ENCODE assay signal across 8 cellular contexts in the genomic region with DNA sequence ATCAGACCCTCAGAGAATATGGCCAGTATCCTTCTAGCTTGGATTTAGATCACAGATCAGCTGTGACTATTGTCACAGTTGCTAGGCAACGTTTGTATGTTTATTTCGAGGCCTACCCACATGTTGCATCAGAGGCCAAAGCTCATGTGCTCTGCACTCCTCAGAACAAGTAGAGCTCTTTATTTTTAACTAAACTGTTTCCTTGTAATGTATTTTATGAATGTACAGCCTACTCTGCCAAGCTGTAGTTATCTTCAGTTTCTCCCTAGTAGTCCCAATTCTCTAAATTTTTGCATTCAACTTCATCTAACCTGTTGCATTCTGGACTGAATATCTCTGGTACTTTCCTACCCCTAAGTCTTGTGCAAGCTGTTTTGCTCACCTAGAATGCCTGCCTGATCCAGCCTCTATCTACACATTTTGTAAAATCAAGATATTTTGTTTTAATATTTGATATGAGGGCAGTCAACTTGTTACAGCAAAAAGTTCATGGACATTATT. TPM values are rescaled to one million over a fixed set of nuclear protein-coding genes. Genes with fewer than 3 reads are reported as not detected.
A peak's percentile ranks its signal among the peaks of the same experiment; 100 is the strongest.
DNase-seq lines count a peak whose midpoint lies in the region; ATAC-seq and TF ChIP-seq lines count a peak whose summit lies in the region.

No MANE protein-coding gene starts in this region.

- TF ChIP-seq POLR2A in IMR-90 (IDR thresholded peaks at IDR 0.05; ENCODE audit: low read depth, low read length) (no peak), heart left ventricle (IDR thresholded peaks at IDR 0.05) (peak in 1 of 2 donors; percentile 18)

- H4K91ac ChIP-seq in IMR-90 (ENCODE audit: insufficient read depth, low read depth, low read length), result no peak overlapping the region

- H3K4ac ChIP-seq in IMR-90 (ENCODE audit: low read depth, low read length), result no peak overlapping the region

- CTCF ChIA-PET in activated naive CD4-positive, alpha-beta T cell treated with anti-CD3 and anti-CD28 coated beads for 36 hours (lab: Charles Lee), result interaction anchor here (0.7 kb wide), 1 partner anchor 366 kb away, joined by 4 read pairs; no protein-coding TSS in a partner anchor
- CTCF ChIA-PET in IMR-90 (lab: Yijun Ruan, JAX), result interaction anchor here (0.6 to 1.0 kb wide), 3 partner anchors 11 to 570 kb away, joined by 3 to 4 read pairs (median 3); no protein-coding TSS in a partner anchor

- no peak overlapping the region for H3K27ac Mint-ChIP-seq in activated naive CD4-positive, alpha-beta T cell treated with anti-CD3 and anti-CD28 coated beads for 36 hours
- H3K27ac Mint-ChIP-seq in activated T-cell treated with anti-CD3 and anti-CD28 coated beads, Interleukin-2, amount 50 U/mL, for 72 hours, result peak overlapping the region; percentile 68

- dilution Hi-C loops in IMR-90 (cut with HindIII; ENCODE audit: low sequenced_read_pairs, unreplicated experiment), result no loop called here

- H2BK5ac ChIP-seq in IMR-90 (ENCODE audit: low read depth, low read length, poor library complexity, severe bottlenecking), result peak overlapping the region; percentile 7

- H2BK15ac ChIP-seq in IMR-90 (ENCODE audit: low read depth, low read length), result no peak overlapping the region

- POLR2A ChIA-PET in IMR-90 (lab: Charles Lee; ENCODE audit: unreplicated experiment), result no interaction called here

- no peak for TF ChIP-seq RAD21 in IMR-90 (IDR thresholded peaks at IDR 0.05; ENCODE audit: low read length)

- H4K8ac ChIP-seq in IMR-90 (ENCODE audit: low read depth in 2 of 2, low read length in 2 of 2), result no peak overlapping the region

- intact Hi-C loops in activated naive CD4-positive, alpha-beta T cell treated with anti-CD3 and anti-CD28 coated beads for 36 hours (cut with micrococcal nuclease), result loop anchor here (1.0 kb wide), 1 partner anchor 12 kb away; no protein-coding TSS in a partner anchor
- intact Hi-C loops in IMR-90 (cut with micrococcal nuclease) (no loop called here), heart left ventricle (cut with DNase I) (loop anchor here in 2 of 10 donors (5.0 to 10.0 kb wide), 2 partner anchors 50 to 858 kb away; partner anchors contain the start of gene CAST (in 1 of the 2))

- H3K14ac ChIP-seq in IMR-90 (replicated peaks; ENCODE audit: low read depth, low read length), result no peak overlapping the region

- H3K4me1 ChIP-seq in IMR-90 (ENCODE audit: control insufficient read depth, insufficient read depth, low read length), result peaks cover 7% of the 10 kb centered on the region
- peaks cover 8 to 99% (median 71%) of the 10 kb centered on the region in 12 donors for H3K4me1 ChIP-seq in heart left ventricle

- DNase-seq in activated naive CD4-positive, alpha-beta T cell treated with anti-CD3 and anti-CD28 coated beads for 36 hours, result peak; percentile 48
- no peak for DNase-seq in activated naive CD4-positive, alpha-beta T cell (lab: John Stamatoyannopoulos, UW)
- DNase-seq in IMR-90 (peak; percentile 91), heart left ventricle (peak in 4 of 5 donors; percentile 60 to 74 (median 68)), skeletal muscle cell (ENCODE audit: low read depth) (peak; percentile 85), mesenteric fat pad (ENCODE audit: low spot score) (no peak)
- DNase-seq in activated T-cell treated with anti-CD3 and anti-CD28 coated beads, Interleukin-2, amount 50 U/mL, for 72 hours, result peak; percentile 54 to 58

- H3K9me3 ChIP-seq in IMR-90 (ENCODE audit: control insufficient read depth, insufficient read depth, low read length), result no peaks in the 10 kb centered on the region
- no peaks in the 10 kb centered on the region for H3K9me3 ChIP-seq in heart left ventricle

- H3K56ac ChIP-seq in IMR-90 (ENCODE audit: extremely low read depth, insufficient read depth, low read length), result no peak overlapping the region

- H2AFZ ChIP-seq in IMR-90 (replicated peaks; ENCODE audit: low read length, poor library complexity), result no peak overlapping the region

- H3K23ac ChIP-seq in IMR-90 (ENCODE audit: low read depth, low read length), result no peak overlapping the region

- ATAC-seq in IMR-90 (ENCODE audit: low read depth) (peak; percentile 78), heart left ventricle (peak; percentile 68 to 90 (median 84)), HG02763 (IDR thresholded peaks at IDR 0.05; ENCODE audit: unreplicated experiment) (no peak)
- peak; percentile 94 to 96 for ATAC-seq in activated T-cell treated with anti-CD3 and anti-CD28 coated beads, Interleukin-2, amount 50 U/mL, for 72 hours (replicated peaks in 1 of 2)

- H3K27ac ChIP-seq in IMR-90 (ENCODE audit: insufficient read depth, low read length), result no peak overlapping the region
- peak overlapping the region; percentile 17 to 98 (median 72) for H3K27ac ChIP-seq in heart left ventricle

- H2BK20ac ChIP-seq in IMR-90 (ENCODE audit: low read depth, low read length), result no peak overlapping the region

- no peak overlapping the region for H2BK120ac ChIP-seq in IMR-90 (ENCODE audit: low read depth, low read length)

- peaks cover 2% of the 10 kb centered on the region for H3K36me3 Mint-ChIP-seq in activated naive CD4-positive, alpha-beta T cell treated with anti-CD3 and anti-CD28 coated beads for 36 hours (ENCODE audit: low read depth)
- H3K36me3 Mint-ChIP-seq in activated T-cell treated with anti-CD3 and anti-CD28 coated beads, Interleukin-2, amount 50 U/mL, for 72 hours (ENCODE audit: insufficient read depth in 2 of 2), result peaks cover 3 to 5% of the 10 kb centered on the region in 2 donors

- peaks cover 20% of the 10 kb centered on the region for H3K4me1 Mint-ChIP-seq in activated naive CD4-positive, alpha-beta T cell treated with anti-CD3 and anti-CD28 coated beads for 36 hours (ENCODE audit: low read depth)
- H3K4me1 Mint-ChIP-seq in activated T-cell treated with anti-CD3 and anti-CD28 coated beads, Interleukin-2, amount 50 U/mL, for 72 hours (ENCODE audit: low read depth), result peaks cover 45% of the 10 kb centered on the region

- H4K5ac ChIP-seq in IMR-90 (ENCODE audit: low read depth, low read length), result no peak overlapping the region

- in situ Hi-C loops in IMR-90 (cut with MboI; ENCODE audit: low sequenced_read_pairs), result no loop called here

- H3K9ac ChIP-seq in IMR-90 (ENCODE audit: low read depth, low read length), result no peak overlapping the region

- H3K36me3 ChIP-seq in IMR-90 (ENCODE audit: control insufficient read depth, insufficient read depth, low read length) (no peaks in the 10 kb centered on the region), heart left ventricle (no peaks in the 10 kb centered on the region)

- H3K27me3 ChIP-seq in IMR-90 (ENCODE audit: control insufficient read depth, insufficient read depth, low read length) (no peaks in the 10 kb centered on the region), heart left ventricle (no peaks in the 10 kb centered on the region)

- no peak overlapping the region for H3K4me3 Mint-ChIP-seq in activated naive CD4-positive, alpha-beta T cell treated with anti-CD3 and anti-CD28 coated beads for 36 hours
- H3K4me3 Mint-ChIP-seq in activated T-cell treated with anti-CD3 and anti-CD28 coated beads, Interleukin-2, amount 50 U/mL, for 72 hours, result peak overlapping the region in 1 of 2 donors; percentile 2

- peaks cover 15% of the 10 kb centered on the region for H3K9me1 ChIP-seq in IMR-90 (ENCODE audit: insufficient read depth, low read length)

- H3K4me2 ChIP-seq in IMR-90 (ENCODE audit: low read depth, low read length), result peak overlapping the region; percentile 27; the same call in 1 of the 2 replicates

- H4K20me1 ChIP-seq in IMR-90 (ENCODE audit: insufficient read depth, low read length), result peaks cover 38% of the 10 kb centered on the region

- H2AK9ac ChIP-seq in IMR-90 (replicated peaks; ENCODE audit: low read depth, low read length, poor library complexity), result no peak overlapping the region

- BruUV-seq in IMR-90 (replicated peaks; lab: Mats Ljungman, UMichigan), result no TSS peak

- no peak overlapping the region for H3K18ac ChIP-seq in IMR-90 (ENCODE audit: low read depth, low read length)

- H2AK5ac ChIP-seq in IMR-90 (ENCODE audit: low read depth, low read length), result no peak overlapping the region

- H3K27me3 Mint-ChIP-seq in activated naive CD4-positive, alpha-beta T cell treated with anti-CD3 and anti-CD28 coated beads for 36 hours (ENCODE audit: low read depth), result no peaks in the 10 kb centered on the region
- H3K27me3 Mint-ChIP-seq in activated T-cell treated with anti-CD3 and anti-CD28 coated beads, Interleukin-2, amount 50 U/mL, for 72 hours (ENCODE audit: low read depth), result no peaks in the 10 kb centered on the region

- no peaks in the 10 kb centered on the region for H3K9me3 Mint-ChIP-seq in activated naive CD4-positive, alpha-beta T cell treated with anti-CD3 and anti-CD28 coated beads for 36 hours
- peaks cover 0 to 2% of the 10 kb centered on the region in 2 donors for H3K9me3 Mint-ChIP-seq in activated T-cell treated with anti-CD3 and anti-CD28 coated beads, Interleukin-2, amount 50 U/mL, for 72 hours

- no peak overlapping the region for H3K4me3 ChIP-seq in IMR-90 (ENCODE audit: insufficient read depth, low read depth, low read length)
- no peak overlapping the region for H3K4me3 ChIP-seq in heart left ventricle
- H3K4me3 ChIP-seq in skeletal muscle cell (ENCODE audit: low read depth, low read length), result no peak overlapping the region

- peaks cover 55 to 79% of the 10 kb centered on the region in 2 experiments for H3K79me1 ChIP-seq in IMR-90 (ENCODE audit: low read depth in 1 of 2, low read length in 2 of 2)

- WGBS in IMR-90 (ENCODE audit: extremely low coverage in 2 of 2, insufficient read length in 1 of 2), 2 experiments, result no CpG with 5 or more reads among the region's 2 CpGs
- WGBS in heart left ventricle, 4 donors, result 0 to 5% (median 2%) methylated on average over 2 of the region's 2 CpGs

- TF ChIP-seq CTCF in IMR-90 (conservative IDR thresholded peaks at IDR 0.05; ENCODE audit: low read depth, low read length) (no peak), heart left ventricle (IDR thresholded peaks at IDR 0.05) (no peak)

TF ChIP-seq in IMR-90, 13 proteins besides CTCF, POLR2A, EP300 and RAD21 (continues in another document):
- TF ChIP-seq MAFK (IDR thresholded peaks at IDR 0.05; ENCODE audit: low read depth, low read length) (no peak), CEBPB (IDR thresholded peaks at IDR 0.05; ENCODE audit: low read depth, low read length) (peak; percentile 97), NFE2L2 (IDR thresholded peaks at IDR 0.05; ENCODE audit: low read depth, low read length) (0 out of 2 replicates have a peak, but pooled peaks have one; percentile 11), MAZ (IDR thresholded peaks at IDR 0.05; ENCODE audit: borderline replicate concordance, low read depth, low read length) (0 out of 2 replicates have a peak, but pooled peaks have one; percentile 39), BHLHE40 (IDR thresholded peaks at IDR 0.05; ENCODE audit: low read depth, low read length) (peak; percentile 63)

RNA-seq across cellular contexts. Expression of gene CAST, which starts 52.8 kb away (rescaled TPM):
- 100 to 1,000 TPM; 118 to 122 TPM for total RNA-seq in activated naive CD4-positive, alpha-beta T cell treated with anti-CD3 and anti-CD28 coated beads for 36 hours
- total RNA-seq in IMR-90 (2012; rRNA removed), result 128 and 183 TPM in 2 replicates
- 81.9 and 91.3 TPM in 2 replicates for polyA plus RNA-seq in IMR-90 (2012; rRNA removed)
- polyA plus RNA-seq in IMR-90 (2012; cell fraction: cytosol; rRNA removed), result 31.1 and 42.0 TPM in 2 replicates
- polyA plus RNA-seq in IMR-90 (2012; cell fraction: nucleus; rRNA removed; ENCODE audit: low replicate concordance), result 19.8 and 93.2 TPM in 2 replicates
- total RNA-seq in activated T-cell treated with anti-CD3 and anti-CD28 coated beads, Interleukin-2, amount 50 U/mL, for 72 hours, result 100 to 1,000 TPM; 120 to 163 TPM
- 100 to 1,000 TPM; 373 to 748 (median 549) TPM for total RNA-seq in heart left ventricle
- polyA plus RNA-seq in heart left ventricle, result 100 to 1,000 TPM; 179 to 396 TPM
- total RNA-seq in mesenteric fat pad, result 299 TPM

Comparison
In these comparisons a context has a peak if more than half of its experiments do, and no peak if none do; other contexts are left out.
1. DNase-seq: peak in activated naive CD4-positive, alpha-beta T cell treated with anti-CD3 and anti-CD28 coated beads for 36 hours (single experiment), IMR-90 (single experiment), activated T-cell treated with anti-CD3 and anti-CD28 coated beads, Interleukin-2, amount 50 U/mL, for 72 hours (2 of 2), heart left ventricle (4 of 5) and skeletal muscle cell (single experiment); none in activated naive CD4-positive, alpha-beta T cell (0 of 4) and mesenteric fat pad (single experiment).